Comparison of ENCODE assay signal across 1 cellular context in genomic region chr5:137143244-137143605, GRCh38.
TF ChIP-seq lines count a peak whose summit lies in the region.

No MANE protein-coding gene starts in this region.

TF ChIP-seq in IMR-90, 13 proteins besides CTCF, POLR2A, EP300 and RAD21 (continued from another document):
- TF ChIP-seq MAFK (IDR thresholded peaks at IDR 0.05; ENCODE audit: low read depth, low read length) (no peak), NFE2L2 (IDR thresholded peaks at IDR 0.05; ENCODE audit: low read depth, low read length) (no peak), BHLHE40 (IDR thresholded peaks at IDR 0.05; ENCODE audit: low read depth, low read length) (no peak), USF2 (IDR thresholded peaks at IDR 0.05; ENCODE audit: low read depth, low read length) (no peak), FOS (IDR thresholded peaks at IDR 0.05; ENCODE audit: low read depth, low read length) (no peak), ELK1 (IDR thresholded peaks at IDR 0.05; ENCODE audit: borderline replicate concordance, low read depth, low read length) (no peak), SMC3 (IDR thresholded peaks at IDR 0.05; ENCODE audit: low read depth, low read length) (no peak)
TF ChIP-seq in IMR-90: peak in this region for 0.
